1 cellular context compared by ENCODE assay signal in the genomic region with DNA sequence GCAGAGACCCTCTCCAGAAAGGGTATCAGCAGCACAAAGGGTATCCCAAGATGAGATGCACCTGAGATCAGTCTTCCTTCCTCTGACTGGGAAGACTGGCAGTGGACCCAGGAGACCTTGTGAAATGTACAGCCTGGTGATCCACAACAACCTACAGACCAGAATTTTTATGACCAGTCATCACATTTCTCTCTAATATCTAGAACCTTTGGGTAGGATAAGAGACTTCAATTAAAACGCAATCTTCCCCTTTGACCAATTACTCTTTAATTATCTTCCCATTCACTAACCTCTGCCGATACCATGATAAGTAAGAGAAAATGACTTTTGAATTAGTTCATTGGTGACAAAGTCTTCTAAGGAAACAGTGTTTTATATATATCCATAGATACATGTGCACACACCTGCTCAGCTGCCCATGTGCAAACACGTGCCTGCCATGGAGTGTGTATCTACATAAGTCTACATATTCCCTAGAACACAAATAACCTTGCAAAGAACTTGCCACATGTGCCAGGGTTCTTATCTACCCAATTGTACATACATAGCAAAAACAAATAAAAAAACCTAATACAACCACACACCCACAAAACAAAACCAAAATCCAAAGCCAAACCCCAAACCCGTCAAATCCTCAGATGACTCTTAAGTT.
A peak's percentile ranks its signal among the peaks of the same experiment; 100 is the strongest.
TF ChIP-seq lines count a peak whose summit lies in the region.

No MANE protein-coding gene starts in this region.

TF ChIP-seq in HepG2, 621 proteins besides CTCF, POLR2A, EP300 and RAD21:
- TF ChIP-seq MAFK (conservative IDR thresholded peaks at IDR 0.05 in 1 of 2, IDR thresholded peaks at IDR 0.05 in 1 of 2; ENCODE audit: low read length in 2 of 2), result peak; percentile 50 to 65; a peak in 3 of 4 replicates
- TF ChIP-seq ZNF143 (CRISPR knock-in tag; IDR thresholded peaks at IDR 0.05), result no peak
